ENCODE assay signal across 24 cellular contexts in the genomic region with DNA sequence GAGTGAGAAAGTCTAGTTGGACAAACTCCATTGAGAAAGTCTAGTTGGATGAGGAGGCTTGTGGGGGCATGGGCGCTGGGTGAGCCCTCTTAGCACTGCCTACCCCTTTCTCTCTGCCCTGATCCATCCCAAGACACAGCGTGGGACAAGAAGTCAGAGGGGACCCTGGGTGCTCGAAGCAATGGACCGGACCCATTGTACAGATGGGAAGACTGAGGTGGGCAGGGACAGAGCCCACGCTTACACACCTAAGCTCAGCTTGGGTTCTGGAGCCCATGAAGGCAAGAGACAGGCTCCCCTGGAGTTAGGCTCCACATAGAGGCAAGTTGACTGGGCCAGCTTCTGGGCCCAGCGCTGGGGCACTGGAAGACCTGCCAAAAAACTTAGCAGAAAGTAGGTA.
"Had no signal": no experiment of that assay in that cellular context is flagged by ENCODE, and none has a peak within 500 bp of the region (broad histone marks: within the 10 kb centered on the region; RNA-seq: fewer than 3 reads in every experiment).

No MANE protein-coding gene starts in this region.

- FAIRE-seq: small intestine had no signal

- ATAC-seq: activated naive CD4-positive, alpha-beta T cell treated with anti-CD3 and anti-CD28 coated beads, Interleukin-2, amount 50 U/mL, for 72 hours; activated T-helper 17 cell treated with anti-CD3 and anti-CD28 coated beads, Interleukin-2, amount 50 U/mL, for 72 hours; foreskin keratinocyte; mucosa of descending colon; sciatic nerve had no signal

- H3K9me3 ChIP-seq: mucosa of descending colon, thoracic aorta, upper lobe of left lung had no signal

- H3K27ac Mint-ChIP-seq: activated naive CD4-positive, alpha-beta T cell treated with anti-CD3 and anti-CD28 coated beads, Interleukin-2, amount 50 U/mL, for 72 hours; activated T-helper 17 cell treated with anti-CD3 and anti-CD28 coated beads, Interleukin-2, amount 50 U/mL, for 72 hours; memory B cell; nephron progenitor cell had no signal

- H3K79me2 ChIP-seq: hepatocyte had no signal

- H3K9me3 Mint-ChIP-seq: activated naive CD4-positive, alpha-beta T cell treated with anti-CD3 and anti-CD28 coated beads, Interleukin-2, amount 50 U/mL, for 72 hours; activated T-helper 17 cell treated with anti-CD3 and anti-CD28 coated beads, Interleukin-2, amount 50 U/mL, for 72 hours; memory B cell; nephron progenitor cell had no signal

- H3K4me3 Mint-ChIP-seq: activated T-helper 17 cell treated with anti-CD3 and anti-CD28 coated beads, Interleukin-2, amount 50 U/mL, for 72 hours; brain; memory B cell; nephron progenitor cell had no signal

- H3K27me3 ChIP-seq: foreskin keratinocyte, hepatocyte, upper lobe of left lung had no signal

- H3K27ac ChIP-seq: thoracic aorta, WERI-Rb-1 had no signal

- H3K36me3 ChIP-seq: thoracic aorta, upper lobe of left lung, WERI-Rb-1 had no signal

- H3K27me3 Mint-ChIP-seq: activated T-helper 17 cell treated with anti-CD3 and anti-CD28 coated beads, Interleukin-2, amount 50 U/mL, for 72 hours; memory B cell had no signal

- H3K4me3 ChIP-seq: hepatocyte, mucosa of descending colon, thoracic aorta, upper lobe of left lung had no signal

- H2AFZ ChIP-seq: hepatocyte had no signal

- H3K36me3 Mint-ChIP-seq: activated naive CD4-positive, alpha-beta T cell treated with anti-CD3 and anti-CD28 coated beads, Interleukin-2, amount 50 U/mL, for 72 hours; brain; memory B cell had no signal

- DNase-seq: activated CD4-positive, alpha-beta T cell treated with anti-CD3 and anti-CD28 coated beads for 1 hour; activated CD4-positive, alpha-beta T cell treated with anti-CD3 and anti-CD28 coated beads, Interleukin-2, amount 50 U/mL, for 1 hour; activated T-cell treated with anti-CD3 and anti-CD28 coated beads, Interleukin-2, amount 50 U/mL, for 1 hour; aorta; dermis blood vessel endothelial cell; effector CD8-positive, alpha-beta T cell; foreskin keratinocyte; glutamatergic neuron; nephron progenitor cell; occipital lobe; posterior cingulate gyrus; small intestine; stimulated activated CD4-positive, alpha-beta T cell treated with anti-CD3 and anti-CD28 coated beads, Interleukin-2, amount 100 ng/mL, for 24 hours; stimulated activated naive CD4-positive, alpha-beta T cell; upper lobe of left lung; WERI-Rb-1 had no signal
